ENCODE assay signal across 8 cellular contexts in genomic region chr6:28080381-28080630, GRCh38. TPM values are rescaled to one million over a fixed set of nuclear protein-coding genes. Genes with fewer than 3 reads are reported as not detected.
DNase-seq lines count a peak whose midpoint lies in the region; ATAC-seq and TF ChIP-seq lines count a peak whose summit lies in the region.
"Not testable (repeated sequence)": the region's sequence is repeated elsewhere in the genome, so short reads cannot be mapped to it uniquely, and the experiment has no call there.

Gene ZNF165, plus strand, starts transcription at chr6:28080568. Its CDS starts 4,913 bp downstream, at chr6:28085481.

- peak within 1 kb of the TSS; percentile 64 to 93 (median 83) for H3K9ac ChIP-seq in subcutaneous abdominal adipose tissue (ENCODE audit: low read length in 5 of 5)

- peaks cover 28% of the 10 kb centered on the region for H3K36me3 Mint-ChIP-seq in Calu3 (ENCODE audit: insufficient read depth, unreplicated experiment)
- not testable (repeated sequence) for H3K36me3 Mint-ChIP-seq in IgD-negative memory B cell; naive thymus-derived CD8-positive, alpha-beta T cell

- POLR2A ChIA-PET in naive thymus-derived CD8-positive, alpha-beta T cell (lab: Charles Lee), result interaction anchor here (0.7 to 1.7 kb wide), 9 partner anchors 25 to 1548 kb away, joined by 3 to 13 read pairs (median 6); partner anchors contain the start of genes ZKSCAN8 and ZNF184

- peaks cover 0 to 13% of the 10 kb centered on the region in 2 donors for H3K4me1 ChIP-seq in right atrium auricular region
- H3K4me1 ChIP-seq in subcutaneous abdominal adipose tissue (ENCODE audit: control insufficient read depth in 5 of 5, insufficient read depth in 5 of 5, low read length in 5 of 5), result peaks cover 0 to 14% (median 11%) of the 10 kb centered on the region in 5 donors

- peaks cover 12% of the 10 kb centered on the region for H3K9me3 Mint-ChIP-seq in Calu3 (ENCODE audit: low read depth, unreplicated experiment)
- H3K9me3 Mint-ChIP-seq in IgD-negative memory B cell; naive thymus-derived CD8-positive, alpha-beta T cell: not testable (repeated sequence)

- peak within 1 kb of the TSS; percentile 65 for H3K4me3 ChIP-seq in H7 (ENCODE audit: insufficient read depth, low read depth, low read length)
- peak within 1 kb of the TSS; percentile 70 to 76 for H3K4me3 ChIP-seq in right atrium auricular region
- H3K4me3 ChIP-seq in subcutaneous abdominal adipose tissue (ENCODE audit: low read depth in 1 of 5, low read length in 5 of 5), result peak within 1 kb of the TSS; percentile 77 to 98 (median 97)

- CTCF ChIA-PET in Calu3 (lab: Charles Lee), result interaction anchor here (0.6 to 0.7 kb wide), 2 partner anchors 15 to 387 kb away, joined by 3 read pairs; no protein-coding TSS in a partner anchor

- H3K27ac Mint-ChIP-seq in Calu3 (ENCODE audit: unreplicated experiment), result peak within 1 kb of the TSS; percentile 96
- peak within 1 kb of the TSS; percentile 87 to 99 (median 96) for H3K27ac Mint-ChIP-seq in IgD-negative memory B cell
- H3K27ac Mint-ChIP-seq in naive thymus-derived CD8-positive, alpha-beta T cell, result peak within 1 kb of the TSS; percentile 87 to 100 (median 100)

- peak within 1 kb of the TSS; percentile 94 for H3K27ac ChIP-seq in caudate nucleus (ENCODE audit: low read depth, low read length)
- H3K27ac ChIP-seq in right atrium auricular region, result peak within 1 kb of the TSS; percentile 85 to 88
- peak within 1 kb of the TSS; percentile 86 for H3K27ac ChIP-seq in subcutaneous abdominal adipose tissue (ENCODE audit: low read depth, low read length)

- BruUV-seq in Calu3 (replicated peaks; lab: Mats Ljungman, UMichigan), result TSS peak; percentile 77

- DNase-seq in Calu3; H7; caudate nucleus (lab: John Stamatoyannopoulos, UW); right atrium auricular region (ENCODE audit: low spot score); naive thymus-derived CD8-positive, alpha-beta T cell: not testable (repeated sequence)

- H3K27me3 Mint-ChIP-seq in Calu3 (ENCODE audit: unreplicated experiment); IgD-negative memory B cell; naive thymus-derived CD8-positive, alpha-beta T cell: not testable (repeated sequence)

- intact Hi-C loops in Calu3 (cut with micrococcal nuclease; ENCODE audit: unreplicated experiment), result loop anchor here (2.0 kb wide), 1 partner anchor 24 kb away; no protein-coding TSS in a partner anchor

- not testable (repeated sequence) for TF ChIP-seq CTCF in Calu3 (IDR thresholded peaks at IDR 0.05; ENCODE audit: unreplicated experiment); right atrium auricular region (IDR thresholded peaks at IDR 0.05)

- H3K27me3 ChIP-seq in H7 (ENCODE audit: control insufficient read depth, insufficient read depth, low read length); right atrium auricular region; subcutaneous abdominal adipose tissue (ENCODE audit: control insufficient read depth in 5 of 5, insufficient read depth in 4 of 5, low read length in 5 of 5): not testable (repeated sequence)

- not testable (repeated sequence) for H3K9me3 ChIP-seq in right atrium auricular region; subcutaneous abdominal adipose tissue (ENCODE audit: control insufficient read depth in 5 of 5, low read length in 5 of 5)

- H3K4me1 Mint-ChIP-seq in Calu3 (ENCODE audit: low read depth, unreplicated experiment) (peaks cover 19% of the 10 kb centered on the region), IgD-negative memory B cell (peaks cover 11 to 20% (median 12%) of the 10 kb centered on the region in 3 donors)
- peaks cover 11 to 32% (median 18%) of the 10 kb centered on the region in 4 donors for H3K4me1 Mint-ChIP-seq in naive thymus-derived CD8-positive, alpha-beta T cell

- not testable (repeated sequence) for H3K36me3 ChIP-seq in H7 (replicated peaks; ENCODE audit: control insufficient read depth, insufficient read depth, low read length); right atrium auricular region; subcutaneous abdominal adipose tissue (ENCODE audit: control insufficient read depth in 5 of 5, insufficient read depth in 5 of 5, low read length in 5 of 5)

- peak; percentile 21 to 34 for ATAC-seq in activated CD4-positive, CD25-positive, alpha-beta regulatory T cell treated with anti-CD3 and anti-CD28 coated beads, Interleukin-2, amount 50 U/mL, for 24 hours
- ATAC-seq in naive thymus-derived CD8-positive, alpha-beta T cell, result peak; percentile 21 to 29

- H3K4me3 Mint-ChIP-seq in Calu3 (ENCODE audit: low read depth, unreplicated experiment) (peak within 1 kb of the TSS; percentile 73), IgD-negative memory B cell (peak within 1 kb of the TSS; percentile 75 to 99 (median 95))
- peak within 1 kb of the TSS; percentile 70 to 98 (median 98) for H3K4me3 Mint-ChIP-seq in naive thymus-derived CD8-positive, alpha-beta T cell

RNA-seq across cellular contexts. Expression of gene ZNF165, which starts in this region (rescaled TPM):
- total RNA-seq in Calu3 (2022), result 6.3 and 7.0 TPM in 2 replicates
- 2.1 and 3.5 TPM in 2 replicates for total RNA-seq in H7 (2014; rRNA removed; shearing (Covaris generic))
- polyA plus RNA-seq in IgD-negative memory B cell, result 3.5 TPM
- 1 to 10 TPM in 1 of 2 donors, under 1 TPM in 1; 0.47 to 1.1 TPM for total RNA-seq in right atrium auricular region
- 1 to 10 TPM in 1 of 2 experiments, under 1 TPM in 1; 0.83 to 1.0 TPM for total RNA-seq in naive thymus-derived CD8-positive, alpha-beta T cell
- 1 to 10 TPM in 1 of 3 donors, under 1 TPM in 2; 0.44 to 1.3 (median 0.90) TPM for polyA plus RNA-seq in naive thymus-derived CD8-positive, alpha-beta T cell
